ENCODE assay signal across 8 cellular contexts in the genomic region with DNA sequence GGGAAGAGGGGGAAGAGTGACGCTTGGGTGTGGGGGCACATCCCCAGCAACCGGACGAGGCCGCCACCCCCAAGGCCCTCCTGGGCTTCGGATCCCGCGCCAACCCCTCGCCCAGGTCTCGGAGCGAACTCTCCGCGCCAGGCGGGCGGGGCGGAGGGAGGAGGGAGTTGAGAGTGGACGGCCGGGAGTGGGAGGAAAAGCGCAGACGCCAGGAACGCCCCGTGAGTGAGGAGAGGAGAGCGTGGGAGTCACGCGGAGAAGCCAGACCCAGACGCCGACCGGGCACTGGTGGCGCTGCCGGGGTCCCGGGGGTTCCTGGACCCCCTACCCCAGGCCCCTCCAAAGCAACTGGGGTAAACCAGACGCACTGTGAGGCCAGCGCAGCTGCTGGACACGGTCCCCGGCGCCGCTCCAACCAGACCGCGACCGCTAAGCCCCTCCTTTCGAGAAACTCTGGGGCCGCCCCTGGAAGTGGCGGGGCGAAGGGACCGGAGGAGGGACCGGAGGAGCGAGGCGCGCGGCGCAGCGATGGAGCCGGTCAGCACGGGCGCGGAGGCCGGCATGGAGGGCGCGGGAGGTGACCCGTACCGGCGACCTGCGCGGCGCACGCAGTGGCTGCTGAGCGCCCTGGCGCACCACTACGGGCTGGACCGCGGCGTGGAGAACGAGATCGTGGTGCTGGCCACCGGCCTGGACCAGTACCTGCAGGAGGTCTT. TPM values are rescaled to one million over a fixed set of nuclear protein-coding genes. Genes with fewer than 3 reads are reported as not detected.
DNase-seq lines count a peak whose midpoint lies in the region; ATAC-seq, FAIRE-seq and TF ChIP-seq lines count a peak whose summit lies in the region.

A gene with protein sequence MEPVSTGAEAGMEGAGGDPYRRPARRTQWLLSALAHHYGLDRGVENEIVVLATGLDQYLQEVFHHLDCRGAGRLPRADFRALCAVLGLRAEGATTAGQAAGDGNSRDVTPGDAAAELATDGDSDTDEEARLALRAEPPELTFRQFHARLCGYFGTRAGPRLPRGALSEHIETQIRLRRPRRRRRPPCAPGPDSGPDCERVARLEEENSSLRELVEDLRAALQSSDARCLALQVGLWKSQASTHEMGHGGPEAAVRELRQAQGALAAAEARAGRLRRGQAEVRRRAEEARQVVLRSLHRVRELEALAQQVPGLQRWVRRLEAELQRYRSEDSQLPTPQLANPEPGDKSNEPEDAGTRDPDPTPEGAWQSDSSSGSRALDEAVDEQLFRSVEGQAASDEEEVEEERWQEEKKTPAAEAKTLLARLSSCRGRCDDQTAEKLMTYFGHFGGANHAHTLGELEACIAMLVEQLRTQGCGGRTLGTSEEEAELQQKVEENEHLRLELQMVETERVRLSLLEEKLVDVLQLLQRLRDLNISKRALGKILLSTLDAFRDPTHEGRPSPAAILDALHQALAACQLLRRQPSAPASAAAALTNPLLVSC (plus strand): TSS at position 204 of the 716 bp plus-strand sequence. CDS start 325 bp downstream, at position 529.

- ATAC-seq in stimulated activated effector memory CD8-positive, alpha-beta T cell treated with anti-CD3 and anti-CD28 coated beads, Interleukin-12 subunit alpha, Interleukin-12 subunit beta, amount 100 ng/mL, for 72 hours = peak; percentile 29
- ATAC-seq in HG02981 (IDR thresholded peaks at IDR 0.05; ENCODE audit: unreplicated experiment) (no peak), GM21576 (IDR thresholded peaks at IDR 0.05; ENCODE audit: unreplicated experiment) (no peak)

- DNase-seq in NCI-H2196 (lab: John Stamatoyannopoulos, UW; ENCODE audit: unreplicated experiment) (peak; percentile 53), NCI-H2196 treated with DMSO at 0.1 percent for 48 hours (lab: John Stamatoyannopoulos, UW; ENCODE audit: unreplicated experiment) (no peak), adipocyte (ENCODE audit: low read depth) (peak; percentile 63), iPS-NIHi11 (ENCODE audit: low spot score) (peak; percentile 76), GM12892 (ENCODE audit: insufficient read length) (no peak)
- DNase-seq in stimulated activated effector memory CD8-positive, alpha-beta T cell treated with anti-CD3 and anti-CD28 coated beads, Interleukin-12 subunit alpha, Interleukin-12 subunit beta, amount 100 ng/mL, for 72 hours (ENCODE audit: low spot score in 2 of 2) = no peak

- H3K4me3 Mint-ChIP-seq in stimulated activated effector memory CD8-positive, alpha-beta T cell treated with anti-CD3 and anti-CD28 coated beads, Interleukin-12 subunit alpha, Interleukin-12 subunit beta, amount 100 ng/mL, for 72 hours = peak within 1 kb of the TSS; percentile 47

- peaks cover 78% of the 10 kb centered on the region for H3K27me3 ChIP-seq in adipocyte (replicated peaks; ENCODE audit: control insufficient read depth, insufficient read depth, low read length)

- H3K9me3 Mint-ChIP-seq in stimulated activated effector memory CD8-positive, alpha-beta T cell treated with anti-CD3 and anti-CD28 coated beads, Interleukin-12 subunit alpha, Interleukin-12 subunit beta, amount 100 ng/mL, for 72 hours = no peaks in the 10 kb centered on the region

- H3K36me3 ChIP-seq in adipocyte (ENCODE audit: control insufficient read depth, insufficient read depth, low read length, severe bottlenecking) = no peaks in the 10 kb centered on the region

- peaks cover 5% of the 10 kb centered on the region for H3K4me1 ChIP-seq in adipocyte (ENCODE audit: control insufficient read depth, insufficient read depth, low read length)

- FAIRE-seq in GM12892 (lab: Jason Lieb, UNC) = no peak

- H3K36me3 Mint-ChIP-seq in stimulated activated effector memory CD8-positive, alpha-beta T cell treated with anti-CD3 and anti-CD28 coated beads, Interleukin-12 subunit alpha, Interleukin-12 subunit beta, amount 100 ng/mL, for 72 hours = no peaks in the 10 kb centered on the region

- no peak for TF ChIP-seq POLR2A in GM12892 (IDR thresholded peaks at IDR 0.05; ENCODE audit: low read depth, low read length)

- H3K4me1 Mint-ChIP-seq in stimulated activated effector memory CD8-positive, alpha-beta T cell treated with anti-CD3 and anti-CD28 coated beads, Interleukin-12 subunit alpha, Interleukin-12 subunit beta, amount 100 ng/mL, for 72 hours = peaks cover 27% of the 10 kb centered on the region

- no peak within 1 kb of the TSS for H3K27ac Mint-ChIP-seq in stimulated activated effector memory CD8-positive, alpha-beta T cell treated with anti-CD3 and anti-CD28 coated beads, Interleukin-12 subunit alpha, Interleukin-12 subunit beta, amount 100 ng/mL, for 72 hours

- peak within 1 kb of the TSS; percentile 57 for H3K4me3 ChIP-seq in adipocyte (ENCODE audit: low read length)

- no peaks in the 10 kb centered on the region for H3K9me3 ChIP-seq in adipocyte (ENCODE audit: control insufficient read depth, low read length)

- no peak within 1 kb of the TSS for H3K9ac ChIP-seq in adipocyte (ENCODE audit: low read length)

RNA-seq across cellular contexts. Expression of the gene that starts here (rescaled TPM):
- polyA plus RNA-seq in GM12892 (2012; ENCODE audit: missing spikeins) = not detected

Comparison
In these comparisons a context has a peak if more than half of its experiments do, and no peak if none do; other contexts are left out.
1. DNase-seq: peak in NCI-H2196 (single experiment), adipocyte (single experiment) and iPS-NIHi11 (single experiment); none in NCI-H2196 treated with DMSO at 0.1 percent for 48 hours (single experiment), stimulated activated effector memory CD8-positive, alpha-beta T cell treated with anti-CD3 and anti-CD28 coated beads, Interleukin-12 subunit alpha, Interleukin-12 subunit beta, amount 100 ng/mL, for 72 hours (0 of 2) and GM12892 (single experiment).